In genomic region chr17:82449883-82450356, GRCh38 we compare ENCODE assay signal across 8 cellular contexts. TPM values are rescaled to one million over a fixed set of nuclear protein-coding genes. Genes with fewer than 3 reads are reported as not detected.
A peak's percentile ranks its signal among the peaks of the same experiment; 100 is the strongest.
DNase-seq lines count a peak whose midpoint lies in the region; ATAC-seq and TF ChIP-seq lines count a peak whose summit lies in the region.

No MANE protein-coding gene starts in this region.

- peak overlapping the region; percentile 99 for H3K56ac ChIP-seq in mesendoderm (ENCODE audit: low read length)

- no CpG with 5 or more reads among the region's 18 CpGs for WGBS in mesendoderm (ENCODE audit: extremely low coverage, insufficient coverage, low lambda C conversion rate)

- in situ Hi-C loops in brain microvascular endothelial cell (cut with HindIII; ENCODE audit: low pct_ligation_motif_present, low sequenced_read_pairs), result no loop called here

- H3K4me3 ChIP-seq in RWPE2 (ENCODE audit: severe bottlenecking) (peak overlapping the region; percentile 60), brain microvascular endothelial cell (ENCODE audit: low read depth, low read length) (peak overlapping the region; percentile 78), mesendoderm (ENCODE audit: low read length) (peak overlapping the region; percentile 90)

- H4K8ac ChIP-seq in mesendoderm (ENCODE audit: low read depth, low read length), result no peak overlapping the region

- H2AK5ac ChIP-seq in mesendoderm (ENCODE audit: low read length), result no peak overlapping the region

- H3K4me2 ChIP-seq in mesendoderm (ENCODE audit: low read length), result peak overlapping the region; percentile 83

- no peaks in the 10 kb centered on the region for H3K36me3 ChIP-seq in RWPE2 (ENCODE audit: low read depth)
- no peaks in the 10 kb centered on the region for H3K36me3 ChIP-seq in brain microvascular endothelial cell (replicated peaks)
- no peaks in the 10 kb centered on the region for H3K36me3 ChIP-seq in mesendoderm (ENCODE audit: control insufficient read depth, insufficient read depth, low read length)

- no peak overlapping the region for H4K5ac ChIP-seq in mesendoderm (ENCODE audit: low read length)

- H3K27me3 ChIP-seq in RWPE2 (ENCODE audit: insufficient read depth, poor library complexity, severe bottlenecking) (no peaks in the 10 kb centered on the region), brain microvascular endothelial cell (replicated peaks) (no peaks in the 10 kb centered on the region), mesendoderm (ENCODE audit: insufficient read depth, low read length, poor library complexity) (no peaks in the 10 kb centered on the region)

- no peak overlapping the region for H2BK5ac ChIP-seq in mesendoderm (ENCODE audit: low read length)

- no peak overlapping the region for H2BK15ac ChIP-seq in mesendoderm (replicated peaks; ENCODE audit: low read depth)

- no peak overlapping the region for H3K18ac ChIP-seq in mesendoderm (ENCODE audit: low read length)

- TF ChIP-seq CTCF in RWPE2 (IDR thresholded peaks at IDR 0.05; ENCODE audit: poor library complexity, severe bottlenecking), result no peak
- TF ChIP-seq CTCF in brain microvascular endothelial cell (IDR thresholded peaks at IDR 0.05; ENCODE audit: low read depth, low read length, missing control alignments), result no peak

- no peaks in the 10 kb centered on the region for H3K79me1 ChIP-seq in mesendoderm (ENCODE audit: low read length)

- H3K4ac ChIP-seq in mesendoderm (ENCODE audit: low read depth, low read length), result no peak overlapping the region

- H3K4me1 ChIP-seq in RWPE2 (ENCODE audit: insufficient read depth, poor library complexity, severe bottlenecking) (no peaks in the 10 kb centered on the region), mesendoderm (ENCODE audit: control insufficient read depth, low read depth, low read length) (no peaks in the 10 kb centered on the region)

- H3K9ac ChIP-seq in mesendoderm (ENCODE audit: low read length), result peak overlapping the region; percentile 94

- no peaks in the 10 kb centered on the region for H3K79me2 ChIP-seq in mesendoderm (ENCODE audit: control insufficient read depth, insufficient read depth, low read length)

- no peak for DNase-seq in RWPE2 (ENCODE audit: low spot score)
- no peak for DNase-seq in brain microvascular endothelial cell
- no peak for DNase-seq in mesendoderm
- DNase-seq in substantia nigra (lab: John Stamatoyannopoulos, UW), result no peak
- no peak for DNase-seq in NCI-H226
- no peak for DNase-seq in NCI-H69 (lab: John Stamatoyannopoulos, UW)

- ATAC-seq in GM19395 (IDR thresholded peaks at IDR 0.05; ENCODE audit: unreplicated experiment), result peak; percentile 25
- no peak for ATAC-seq in RWPE2 (ENCODE audit: low read depth)
- no peak for ATAC-seq in GM18498 (IDR thresholded peaks at IDR 0.05; ENCODE audit: unreplicated experiment)

- peak overlapping the region; percentile 53 for H3K27ac ChIP-seq in RWPE2 (ENCODE audit: poor library complexity, severe bottlenecking)
- H3K27ac ChIP-seq in brain microvascular endothelial cell, result peak overlapping the region; percentile 63
- H3K27ac ChIP-seq in mesendoderm (ENCODE audit: low read depth, low read length), result no peak overlapping the region
- H3K27ac ChIP-seq in substantia nigra (ENCODE audit: low read depth, low read length, poor library complexity, severe bottlenecking), result peak overlapping the region; percentile 94

- H2BK120ac ChIP-seq in mesendoderm (ENCODE audit: low read depth, low read length), result no peak overlapping the region

- peak overlapping the region; percentile 45 for H3K23ac ChIP-seq in mesendoderm (ENCODE audit: low read length)

- H3K9me3 ChIP-seq in RWPE2 (ENCODE audit: severe bottlenecking), result no peaks in the 10 kb centered on the region

RNA-seq across cellular contexts. Expression of gene CYBC1, which starts 0.6 kb away (rescaled TPM):
- polyA plus RNA-seq in mesendoderm (2013, experiment 1 of 2), result 24.9 TPM
- 27.0 TPM for polyA plus RNA-seq in mesendoderm (2013, experiment 2 of 2)

RNA-seq across cellular contexts. Expression of gene NARF, which starts 8.6 kb away (rescaled TPM):
- 62.8 TPM for polyA plus RNA-seq in mesendoderm (2013, experiment 1 of 2)
- 63.4 TPM for polyA plus RNA-seq in mesendoderm (2013, experiment 2 of 2)

RNA-seq across cellular contexts. Expression of gene OGFOD3, which starts 31.5 kb away (rescaled TPM):
- 11.8 TPM for polyA plus RNA-seq in mesendoderm (2013, experiment 1 of 2)
- polyA plus RNA-seq in mesendoderm (2013, experiment 2 of 2), result 11.8 TPM

RNA-seq across cellular contexts. Expression of gene HEXD, which starts 31.8 kb away (rescaled TPM):
- polyA plus RNA-seq in mesendoderm (2013, experiment 1 of 2), result 7.0 TPM
- polyA plus RNA-seq in mesendoderm (2013, experiment 2 of 2), result 6.5 TPM
